In the genomic region with DNA sequence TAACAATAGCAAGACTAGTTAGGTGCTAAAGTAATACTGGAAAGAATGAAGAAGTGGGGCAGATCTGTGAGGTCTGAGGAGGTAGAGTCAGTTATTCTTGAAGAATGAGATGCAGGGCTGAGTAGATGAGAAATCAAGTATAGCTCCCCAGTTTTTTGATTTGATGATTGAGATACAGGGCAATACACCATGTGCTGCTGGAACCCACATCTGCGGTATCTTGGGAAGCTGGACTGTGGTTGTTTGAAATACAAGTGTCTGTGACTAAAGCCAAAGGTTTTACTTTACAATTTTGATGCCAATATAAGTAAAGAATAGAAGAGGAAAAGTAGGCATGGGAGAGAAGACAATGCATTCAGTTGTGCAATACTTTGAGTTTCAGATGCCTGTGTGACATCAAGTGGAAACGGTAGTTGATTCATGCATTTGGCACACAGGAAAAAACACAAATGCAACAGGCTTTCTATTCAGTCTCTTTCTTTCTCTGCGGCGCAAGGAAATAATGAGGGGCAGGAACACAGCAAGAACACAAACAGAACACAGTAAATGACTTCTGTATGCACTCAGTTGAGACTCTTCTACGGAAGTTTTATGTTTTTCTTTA, we compare ENCODE assay signal across 8 cellular contexts.
DNase-seq lines count a peak whose midpoint lies in the region; ATAC-seq and TF ChIP-seq lines count a peak whose summit lies in the region.

No MANE protein-coding gene starts in this region.

- TF ChIP-seq CTCF in RWPE2 (IDR thresholded peaks at IDR 0.05; ENCODE audit: poor library complexity, severe bottlenecking) (no peak), fibroblast of lung (conservative IDR thresholded peaks at IDR 0.05 in 1 of 2, IDR thresholded peaks at IDR 0.05 in 1 of 2; ENCODE audit: low read depth in 1 of 2, low read length in 2 of 2) (no peak)

- H2AFZ ChIP-seq in fibroblast of lung (ENCODE audit: low read length), result no peak overlapping the region

- H3K4me3 ChIP-seq in RWPE2 (ENCODE audit: severe bottlenecking) (no peak overlapping the region), fibroblast of lung (replicated peaks in 1 of 4; ENCODE audit: control extremely low read depth in 1 of 4, insufficient read depth in 1 of 4, low read depth in 3 of 4, low read length in 4 of 4) (no peak overlapping the region), skeletal muscle tissue (ENCODE audit: low read length in 3 of 3) (peak overlapping the region; percentile 4 to 39 (median 22))

- H3K9me3 ChIP-seq in RWPE2 (ENCODE audit: severe bottlenecking), result peaks cover 4% of the 10 kb centered on the region
- no peaks in the 10 kb centered on the region for H3K9me3 ChIP-seq in fibroblast of lung (ENCODE audit: control insufficient read depth, insufficient read depth, low read depth, low read length)
- H3K9me3 ChIP-seq in skeletal muscle tissue (ENCODE audit: control insufficient read depth in 3 of 3, low read length in 3 of 3), result no peaks in the 10 kb centered on the region

- H3K9ac ChIP-seq in fibroblast of lung (ENCODE audit: insufficient read depth, low read length) (no peak overlapping the region), skeletal muscle tissue (ENCODE audit: low read depth in 1 of 3, low read length in 3 of 3) (peak overlapping the region in 2 of 3 donors; percentile 27 to 58)

- H3K27ac ChIP-seq in RWPE2 (ENCODE audit: poor library complexity, severe bottlenecking), result peak overlapping the region; percentile 98
- H3K27ac ChIP-seq in fibroblast of lung (ENCODE audit: insufficient read depth, low read length), result no peak overlapping the region
- peak overlapping the region; percentile 3 for H3K27ac ChIP-seq in skeletal muscle tissue (ENCODE audit: low read depth, low read length)

- ATAC-seq in RWPE2 (ENCODE audit: low read depth) (peak; percentile 61), HG03571 (IDR thresholded peaks at IDR 0.05; ENCODE audit: unreplicated experiment) (no peak), GM18519 (IDR thresholded peaks at IDR 0.05; ENCODE audit: low FRiP score, unreplicated experiment) (no peak)

- H3K27me3 ChIP-seq in RWPE2 (ENCODE audit: insufficient read depth, poor library complexity, severe bottlenecking), result no peaks in the 10 kb centered on the region
- no peaks in the 10 kb centered on the region for H3K27me3 ChIP-seq in fibroblast of lung (ENCODE audit: control insufficient read depth, insufficient read depth, low read length)
- no peaks in the 10 kb centered on the region for H3K27me3 ChIP-seq in skeletal muscle tissue (ENCODE audit: control insufficient read depth in 3 of 3, insufficient read depth in 3 of 3, low read length in 3 of 3)

- H4K20me1 ChIP-seq in fibroblast of lung (ENCODE audit: control insufficient read depth, extremely low read depth, insufficient read depth, low read length), result no peaks in the 10 kb centered on the region

- H3K36me3 ChIP-seq in RWPE2 (ENCODE audit: low read depth), result no peaks in the 10 kb centered on the region
- H3K36me3 ChIP-seq in fibroblast of lung (ENCODE audit: control insufficient read depth, insufficient read depth, low read length), result no peaks in the 10 kb centered on the region
- H3K36me3 ChIP-seq in skeletal muscle tissue (ENCODE audit: control insufficient read depth in 3 of 3, insufficient read depth in 3 of 3, low read length in 3 of 3), result no peaks in the 10 kb centered on the region

- DNase-seq in SIG-M5 treated with dmso at 0.1 percent for 504 hours (lab: John Stamatoyannopoulos, UW; ENCODE audit: unreplicated experiment) (peak; percentile 62), SIG-M5 (lab: John Stamatoyannopoulos, UW) (no peak), RWPE2 (ENCODE audit: low spot score) (no peak), fibroblast of lung (ENCODE audit: low read depth in 2 of 2) (peak; percentile 81 to 95), Kasumi-1 (lab: John Stamatoyannopoulos, UW) (no peak)

- no peak overlapping the region for H3K4me2 ChIP-seq in fibroblast of lung (ENCODE audit: extremely low read depth, insufficient read depth, low read length)

- no peaks in the 10 kb centered on the region for H3K79me2 ChIP-seq in fibroblast of lung (ENCODE audit: control insufficient read depth, insufficient read depth, low read length)

- H3K4me1 ChIP-seq in RWPE2 (ENCODE audit: insufficient read depth, poor library complexity, severe bottlenecking) (peaks cover 48% of the 10 kb centered on the region), fibroblast of lung (ENCODE audit: control insufficient read depth, extremely low read depth, insufficient read depth, low read length) (peaks cover 2% of the 10 kb centered on the region), skeletal muscle tissue (ENCODE audit: control insufficient read depth in 3 of 3, insufficient read depth in 3 of 3, low read length in 3 of 3) (peaks cover 12 to 19% (median 13%) of the 10 kb centered on the region in 3 donors)

Comparison
In these comparisons a context has a peak if more than half of its experiments do, and no peak if none do; other contexts are left out.
1. DNase-seq: peak in SIG-M5 treated with dmso at 0.1 percent for 504 hours (single experiment) and fibroblast of lung (2 of 2); none in SIG-M5 (single experiment), RWPE2 (single experiment) and Kasumi-1 (0 of 2).
2. H3K4me3 ChIP-seq: peak in skeletal muscle tissue (3 of 3); none in RWPE2 (single experiment) and fibroblast of lung (0 of 4).